In the genomic region with DNA sequence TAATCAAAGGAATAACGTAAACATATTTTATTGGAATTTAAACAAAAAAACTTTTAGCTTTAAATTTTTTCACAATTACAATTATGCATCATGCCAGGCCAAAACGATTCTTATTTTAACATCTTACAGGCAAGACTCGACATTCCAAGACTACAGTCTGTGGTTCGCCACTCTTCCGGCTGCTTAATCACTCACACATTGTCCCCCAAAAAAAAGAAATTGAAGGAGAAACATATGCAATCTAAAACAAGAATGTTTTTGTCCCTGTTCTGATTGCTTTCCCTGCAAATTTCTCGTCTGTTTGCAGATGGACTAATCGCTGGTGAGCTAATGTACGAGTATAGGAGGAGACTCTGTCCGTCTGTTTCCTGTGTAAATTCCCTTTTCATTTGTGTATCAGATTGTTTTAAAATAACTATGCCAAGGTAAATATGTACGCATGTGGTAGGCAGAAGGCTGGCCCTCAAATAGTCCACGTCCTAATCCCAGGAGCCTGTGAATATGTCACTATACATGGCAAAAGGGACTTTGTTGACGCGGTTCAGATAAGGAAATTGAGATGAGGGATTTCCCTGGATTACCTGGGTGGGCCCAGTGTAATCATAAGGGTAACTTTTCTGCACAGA, we compare ENCODE assay signal across 21 cellular contexts. TPM values are rescaled to one million over a fixed set of nuclear protein-coding genes. Genes with fewer than 3 reads are reported as not detected.
"Had no signal": no experiment of that assay in that cellular context is flagged by ENCODE, and none has a peak within 500 bp of the region (broad histone marks: within the 10 kb centered on the region; RNA-seq: fewer than 3 reads in every experiment).

No MANE protein-coding gene starts in this region.

- ATAC-seq: activated naive CD8-positive, alpha-beta T cell treated with anti-CD3 and anti-CD28 coated beads, Interleukin-2, amount 50 U/mL, for 24 hours; activated T-helper 17 cell treated with anti-CD3 and anti-CD28 coated beads, Interleukin-2, amount 50 U/mL, for 72 hours; effector memory CD8-positive, alpha-beta T cell; naive thymus-derived CD8-positive, alpha-beta T cell; stimulated activated memory B cell treated with anti-CD40 and anti-IgM and Interleukin-4, amounts not matched to agents 10 μg/mL and 1 μg/mL and 100 μg/mL, for 72 hours had no signal

- H3K9me3 ChIP-seq: ascending aorta, left ventricle myocardium inferior had no signal

- H3K27me3 ChIP-seq: ascending aorta, hepatocyte had no signal

- FAIRE-seq: bronchial epithelial cell had no signal

- DNase-seq: activated CD4-positive, alpha-beta T cell treated with anti-CD3 and anti-CD28 coated beads for 1 hour; activated CD4-positive, alpha-beta T cell treated with anti-CD3 and anti-CD28 coated beads, Interleukin-2, amount 50 U/mL, for 4 hours; activated naive CD4-positive, alpha-beta T cell treated with anti-CD3 and anti-CD28 coated beads for 36 hours; activated naive CD8-positive, alpha-beta T cell treated with anti-CD3 and anti-CD28 coated beads, Interleukin-2, amount 50 U/mL, for 24 hours; effector memory CD8-positive, alpha-beta T cell; islet precursor cell; left ventricle myocardium inferior; naive thymus-derived CD8-positive, alpha-beta T cell; retina; stimulated activated CD4-positive, alpha-beta T cell treated with anti-CD3 and anti-CD28 coated beads, Interleukin-2, amount 100 ng/mL, for 48 hours had no signal

- H3K9ac ChIP-seq: parathyroid adenoma had no signal

- H3K79me2 ChIP-seq: hepatocyte, parathyroid adenoma had no signal

- H2AFZ ChIP-seq: hepatocyte, parathyroid adenoma had no signal

- H3K27ac ChIP-seq: ascending aorta, epithelial cell of prostate, hepatocyte, left ventricle myocardium inferior, parathyroid adenoma had no signal

- H3K4me2 ChIP-seq: hepatocyte had no signal

- H3K4me3 ChIP-seq: ascending aorta, hepatocyte, left ventricle myocardium inferior had no signal

- H3K4me1 ChIP-seq: ascending aorta, left ventricle myocardium inferior, parathyroid adenoma had no signal

RNA-seq across cellular contexts. Expression of a gene that starts 37.7 kb away (rescaled TPM):
- total RNA-seq: activated naive CD4-positive, alpha-beta T cell treated with anti-CD3 and anti-CD28 coated beads for 36 hours; activated T-helper 17 cell treated with anti-CD3 and anti-CD28 coated beads, Interleukin-2, amount 50 U/mL, for 72 hours; ascending aorta; glomerular endothelial cell; hepatocyte; left ventricle myocardium inferior; mucosa of gallbladder; naive thymus-derived CD8-positive, alpha-beta T cell had no signal
- polyA plus RNA-seq: hepatocyte; naive thymus-derived CD8-positive, alpha-beta T cell; thymus; urinary bladder had no signal
